19 cellular contexts compared by ENCODE assay signal in the genomic region with DNA sequence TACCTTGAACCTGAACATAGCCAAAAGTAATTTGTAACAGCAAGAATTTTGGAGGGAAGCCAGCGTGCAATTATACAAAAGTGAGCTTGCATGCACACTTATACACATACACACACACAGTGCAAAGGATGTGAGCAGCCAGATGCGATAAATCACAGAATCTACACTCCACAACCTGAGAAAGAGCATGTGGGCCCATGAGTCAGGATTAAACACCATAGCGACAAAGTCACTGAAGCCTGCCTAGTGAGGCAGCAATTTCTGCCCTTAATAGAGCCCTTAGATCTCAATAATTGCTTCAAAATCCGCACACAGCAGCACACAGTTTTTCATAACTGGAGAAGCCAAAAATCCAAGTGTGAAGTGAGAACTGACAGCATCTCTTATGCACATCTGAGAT.
"Had no signal": no experiment of that assay in that cellular context is flagged by ENCODE, and none has a peak within 500 bp of the region (broad histone marks: within the 10 kb centered on the region; RNA-seq: fewer than 3 reads in every experiment).

No MANE protein-coding gene starts in this region.

- H3K4me3 ChIP-seq: coronary artery, heart left ventricle, left ventricle myocardium inferior, lower lobe of right lung, pancreas, right lobe of liver, suprapubic skin, thyroid gland, upper lobe of left lung, uterus had no signal

- H3K27me3 ChIP-seq: heart left ventricle, pancreas, right lobe of liver, suprapubic skin, thyroid gland, upper lobe of left lung, uterus had no signal

- DNase-seq: effector CD4-positive, alpha-beta T cell; endodermal cell; heart left ventricle; hypothalamus; left ventricle myocardium inferior; lower lobe of right lung; natural killer cell; occipital lobe; pancreas; right lobe of liver; stimulated activated CD4-positive, alpha-beta T cell treated with anti-CD3 and anti-CD28 coated beads, Interleukin-4, amount 100 ng/mL, for 1 hour; stimulated activated CD8-positive, alpha-beta memory T cell treated with anti-CD3 and anti-CD28 coated beads, Interleukin-4, amount 100 ng/mL, for 48 hours; stimulated activated naive CD8-positive, alpha-beta T cell treated with anti-CD3 and anti-CD28 coated beads, Interleukin-15, Interleukin-2, amounts not matched to agents 100 U/mL and 50 U/mL, for 24 hours; thyroid gland; upper lobe of left lung; uterus had no signal

- ATAC-seq: heart left ventricle; lower lobe of right lung; natural killer cell; pancreas; right lobe of liver; stimulated activated effector memory CD8-positive, alpha-beta T cell treated with anti-CD3 and anti-CD28 coated beads, Interleukin-12 subunit alpha, Interleukin-12 subunit beta, amount 100 ng/mL, for 72 hours; stimulated activated naive CD8-positive, alpha-beta T cell treated with anti-CD3 and anti-CD28 coated beads, Interleukin-15, Interleukin-2, amounts not matched to agents 100 U/mL and 50 U/mL, for 24 hours had no signal

- H3K27ac ChIP-seq: coronary artery, heart left ventricle, left ventricle myocardium inferior, lower lobe of right lung, pancreas, right lobe of liver, suprapubic skin, thyroid gland, upper lobe of left lung, uterus had no signal

- H3K36me3 ChIP-seq: heart left ventricle, left ventricle myocardium inferior, lower lobe of right lung, pancreas, right lobe of liver, suprapubic skin, thyroid gland, upper lobe of left lung, uterus had no signal

- H3K4me1 ChIP-seq: heart left ventricle, left ventricle myocardium inferior, lower lobe of right lung, pancreas, right lobe of liver, suprapubic skin, thyroid gland, upper lobe of left lung, uterus had no signal

- H3K9me3 ChIP-seq: heart left ventricle, left ventricle myocardium inferior, lower lobe of right lung, pancreas, right lobe of liver, suprapubic skin, thyroid gland, upper lobe of left lung, uterus had no signal
